ENCODE assay signal across 8 cellular contexts in genomic region chr10:16816830-16817124, GRCh38. TPM values are rescaled to one million over a fixed set of nuclear protein-coding genes. Genes with fewer than 3 reads are reported as not detected.
A peak's percentile ranks its signal among the peaks of the same experiment; 100 is the strongest.
DNase-seq lines count a peak whose midpoint lies in the region; ATAC-seq and TF ChIP-seq lines count a peak whose summit lies in the region.

No MANE protein-coding gene starts in this region.

- H2BK120ac ChIP-seq in IMR-90 (ENCODE audit: low read depth, low read length) = no peak overlapping the region; the same call in 1 of the 2 replicates

- H3K79me1 ChIP-seq in IMR-90 (ENCODE audit: low read depth in 1 of 2, low read length in 2 of 2) = peaks cover 9 to 39% of the 10 kb centered on the region in 2 experiments

- CTCF ChIA-PET in A673 (lab: Charles Lee) (interaction anchor here (1.2 kb wide), 1 partner anchor 559 kb away, joined by 3 read pairs; no protein-coding TSS in a partner anchor), IMR-90 (lab: Yijun Ruan, JAX) (interaction anchor here (0.6 to 0.9 kb wide), 2 partner anchors 10 to 874 kb away, joined by 3 to 4 read pairs; no protein-coding TSS in a partner anchor)

- no peak overlapping the region for H2BK20ac ChIP-seq in IMR-90 (ENCODE audit: low read depth, low read length)

- BruUV-seq in A673 (replicated peaks; lab: Mats Ljungman, UMichigan) = TSS peak; percentile 32
- no TSS peak for BruUV-seq in IMR-90 (replicated peaks; lab: Mats Ljungman, UMichigan)

- H2AK5ac ChIP-seq in IMR-90 (ENCODE audit: low read depth, low read length) = peak overlapping the region; percentile 75; the same call in 1 of the 2 replicates

- H3K4me2 ChIP-seq in IMR-90 (ENCODE audit: low read depth, low read length) = peak overlapping the region; percentile 96

- POLR2A ChIA-PET in A673 (lab: Charles Lee; ENCODE audit: low non-redundant PET) (interaction anchor here (0.8 kb wide), 1 partner anchor 16 kb away, joined by 4 read pairs; no protein-coding TSS in a partner anchor), IMR-90 (lab: Charles Lee; ENCODE audit: unreplicated experiment) (interaction anchor here (1.1 kb wide), 1 partner anchor 415 kb away, joined by 3 read pairs; no protein-coding TSS in a partner anchor)

- H3K4me3 ChIP-seq in A673 (ENCODE audit: low read depth, low read length, poor library complexity, severe bottlenecking) (peak overlapping the region; percentile 80), IMR-90 (ENCODE audit: insufficient read depth, low read depth, low read length) (peak overlapping the region; percentile 65), choroid plexus epithelial cell (ENCODE audit: low read depth, low read length) (peak overlapping the region; percentile 81)

- H2BK15ac ChIP-seq in IMR-90 (ENCODE audit: low read depth, low read length) = no peak overlapping the region; the same call in 2 of the 3 replicates

- TF ChIP-seq POLR2A in IMR-90 (IDR thresholded peaks at IDR 0.05; ENCODE audit: low read depth, low read length) = no peak

- peak overlapping the region; percentile 93 for H2AFZ ChIP-seq in IMR-90 (replicated peaks; ENCODE audit: low read length, poor library complexity)

- dilution Hi-C loops in IMR-90 (cut with HindIII; ENCODE audit: low sequenced_read_pairs, unreplicated experiment) = no loop called here

- H3K9me3 ChIP-seq in A673 (ENCODE audit: low read depth, low read length, poor library complexity, severe bottlenecking) = peaks cover under 1% of the 10 kb centered on the region
- H3K9me3 ChIP-seq in IMR-90 (ENCODE audit: control insufficient read depth, insufficient read depth, low read length) = peaks cover 1% of the 10 kb centered on the region

- H4K91ac ChIP-seq in IMR-90 (ENCODE audit: insufficient read depth, low read depth, low read length) = peak overlapping the region; percentile 69

- H3K9me1 ChIP-seq in IMR-90 (ENCODE audit: insufficient read depth, low read length) = peaks cover 13% of the 10 kb centered on the region

- in situ Hi-C loops in IMR-90 (cut with MboI; ENCODE audit: low sequenced_read_pairs) = no loop called here

- H2AK9ac ChIP-seq in IMR-90 (replicated peaks; ENCODE audit: low read depth, low read length, poor library complexity) = peak overlapping the region; percentile 80

- H4K20me1 ChIP-seq in IMR-90 (ENCODE audit: insufficient read depth, low read length) = peaks cover 11% of the 10 kb centered on the region; the same call in 1 of the 2 replicates

- peaks cover 18% of the 10 kb centered on the region for H3K4me1 ChIP-seq in A673 (ENCODE audit: insufficient read depth, low read length, poor library complexity, severe bottlenecking)
- H3K4me1 ChIP-seq in IMR-90 (ENCODE audit: control insufficient read depth, insufficient read depth, low read length) = peaks cover 6% of the 10 kb centered on the region

- no peaks in the 10 kb centered on the region for H3K36me3 ChIP-seq in A673 (ENCODE audit: insufficient read depth, low read length, poor library complexity, severe bottlenecking)
- H3K36me3 ChIP-seq in IMR-90 (ENCODE audit: control insufficient read depth, insufficient read depth, low read length) = no peaks in the 10 kb centered on the region

- DNase-seq in A673 (ENCODE audit: low spot score) = no peak
- DNase-seq in IMR-90 = peak; percentile 33
- peak; percentile 57 for DNase-seq in choroid plexus epithelial cell (ENCODE audit: low read depth)
- DNase-seq in mucosa of gallbladder (ENCODE audit: low spot score) = peak; percentile 25
- DNase-seq in SW 1271 (lab: John Stamatoyannopoulos, UW) = no peak

- peak overlapping the region; percentile 28; the same call in 1 of the 2 replicates for H4K5ac ChIP-seq in IMR-90 (ENCODE audit: low read depth, low read length)

- peak overlapping the region; percentile 90 for H3K4ac ChIP-seq in IMR-90 (ENCODE audit: low read depth, low read length)

- ATAC-seq in IMR-90 (ENCODE audit: low read depth) (no peak), HG03175 (IDR thresholded peaks at IDR 0.05; ENCODE audit: unreplicated experiment) (no peak), HG03039 (IDR thresholded peaks at IDR 0.05; ENCODE audit: unreplicated experiment) (no peak), HG03565 (IDR thresholded peaks at IDR 0.05; ENCODE audit: unreplicated experiment) (no peak)

- H3K27me3 ChIP-seq in A673 (replicated peaks; ENCODE audit: insufficient read depth, low read depth, low read length, poor library complexity) (no peaks in the 10 kb centered on the region), IMR-90 (ENCODE audit: control insufficient read depth, insufficient read depth, low read length) (no peaks in the 10 kb centered on the region)

- TF ChIP-seq CTCF in A673 (conservative IDR thresholded peaks at IDR 0.05; ENCODE audit: low read depth, low read length) = no peak
- TF ChIP-seq CTCF in IMR-90 (conservative IDR thresholded peaks at IDR 0.05; ENCODE audit: low read depth, low read length) = no peak
- no peak for TF ChIP-seq CTCF in choroid plexus epithelial cell (conservative IDR thresholded peaks at IDR 0.05; ENCODE audit: low read depth, low read length)

- H3K56ac ChIP-seq in IMR-90 (ENCODE audit: extremely low read depth, insufficient read depth, low read length) = peak overlapping the region; percentile 57

- H4K8ac ChIP-seq in IMR-90 (ENCODE audit: low read depth in 2 of 2, low read length in 2 of 2) = peak overlapping the region; percentile 3 to 77; a peak in 2 of 4 replicates

- H3K14ac ChIP-seq in IMR-90 (replicated peaks; ENCODE audit: low read depth, low read length) = peak overlapping the region; percentile 82

- H2BK5ac ChIP-seq in IMR-90 (ENCODE audit: low read depth, low read length, poor library complexity, severe bottlenecking) = peak overlapping the region; percentile 66

- 0% methylated on average over 4 of the region's 12 CpGs; no CpG with 5 or more reads in 1 of the 2 experiments for WGBS in IMR-90 (ENCODE audit: extremely low coverage in 2 of 2, insufficient read length in 1 of 2), 2 experiments

- TF ChIP-seq RAD21 in IMR-90 (IDR thresholded peaks at IDR 0.05; ENCODE audit: low read length) = no peak

- H3K23ac ChIP-seq in IMR-90 (ENCODE audit: low read depth, low read length) = peak overlapping the region; percentile 80

- peak overlapping the region; percentile 84 for H3K9ac ChIP-seq in IMR-90 (ENCODE audit: low read depth, low read length)

- H3K27ac ChIP-seq in A673 (ENCODE audit: low read depth, low read length, poor library complexity, severe bottlenecking) = peak overlapping the region; percentile 89
- H3K27ac ChIP-seq in IMR-90 (ENCODE audit: insufficient read depth, low read length) = peak overlapping the region; percentile 65

- intact Hi-C loops in A673 (cut with micrococcal nuclease; ENCODE audit: unreplicated experiment) (no loop called here), IMR-90 (cut with micrococcal nuclease) (no loop called here)

- H3K18ac ChIP-seq in IMR-90 (ENCODE audit: low read depth, low read length) = peak overlapping the region; percentile 17; the same call in 1 of the 2 replicates

TF ChIP-seq in IMR-90, 13 proteins besides CTCF, POLR2A, EP300 and RAD21:
- TF ChIP-seq CHD1 (IDR thresholded peaks at IDR 0.05; ENCODE audit: low read depth, low read length) (no peak), MAZ (IDR thresholded peaks at IDR 0.05; ENCODE audit: borderline replicate concordance, low read depth, low read length) (no peak), MAFK (IDR thresholded peaks at IDR 0.05; ENCODE audit: low read depth, low read length) (no peak), RFX5 (IDR thresholded peaks at IDR 0.05; ENCODE audit: low read depth, low read length) (no peak), USF2 (IDR thresholded peaks at IDR 0.05; ENCODE audit: low read depth, low read length) (no peak), SMC3 (IDR thresholded peaks at IDR 0.05; ENCODE audit: low read depth, low read length) (no peak), MXI1 (IDR thresholded peaks at IDR 0.05; ENCODE audit: borderline replicate concordance, low read depth, low read length) (no peak; the same call in none of the 2 replicates), NFE2L2 (IDR thresholded peaks at IDR 0.05; ENCODE audit: low read depth, low read length) (no peak), FOS (IDR thresholded peaks at IDR 0.05; ENCODE audit: low read depth, low read length) (no peak), RCOR1 (IDR thresholded peaks at IDR 0.05; ENCODE audit: insufficient replicate concordance, low read length) (no peak)

RNA-seq across cellular contexts. Expression of gene RSU1, which starts 0.4 kb away (rescaled TPM):
- total RNA-seq in A673 (2021) (62.8 and 64.0 TPM in 2 replicates), IMR-90 (2012; rRNA removed) (104 and 134 TPM in 2 replicates), mucosa of gallbladder (51.0 TPM)
- polyA plus RNA-seq in IMR-90 (2012; rRNA removed) = 148 TPM in 2 replicates
- 56.7 and 105 TPM in 2 replicates for polyA plus RNA-seq in IMR-90 (2012; cell fraction: cytosol; rRNA removed)
- 16.1 and 66.8 TPM in 2 replicates for polyA plus RNA-seq in IMR-90 (2012; cell fraction: nucleus; rRNA removed; ENCODE audit: low replicate concordance)

Comparison
In these comparisons a context has a peak if more than half of its experiments do, and no peak if none do; other contexts are left out.
1. DNase-seq: peak in IMR-90 (single experiment), choroid plexus epithelial cell (single experiment) and mucosa of gallbladder (single experiment); none in A673 (single experiment) and SW 1271 (0 of 2).
2. Peak in every context shown above with its lines, with median percentiles within 50 percentile points of each other: H3K4me3 ChIP-seq.